ENCODE assay signal across 16 cellular contexts in the genomic region with DNA sequence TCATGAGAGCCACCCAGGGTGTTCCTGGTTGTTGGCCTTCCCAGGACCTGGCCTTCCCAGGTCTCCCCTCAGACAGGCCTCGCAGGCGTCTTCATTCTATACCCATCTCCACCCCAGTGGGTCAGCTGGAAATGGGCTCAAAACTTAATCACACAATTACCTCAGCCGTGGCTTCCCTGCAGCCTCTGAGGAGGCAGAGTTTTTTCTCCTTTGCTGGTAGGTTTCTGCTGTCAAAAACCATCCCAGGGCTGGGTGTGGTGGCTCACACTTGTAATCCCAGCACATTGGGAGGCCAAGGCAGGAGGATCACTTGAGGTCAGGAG.
"Had no signal": no experiment of that assay in that cellular context is flagged by ENCODE, and none has a peak within 500 bp of the region (broad histone marks: within the 10 kb centered on the region; RNA-seq: fewer than 3 reads in every experiment).

No MANE protein-coding gene starts in this region.

- DNase-seq: activated CD8-positive, alpha-beta memory T cell treated with anti-CD3 and anti-CD28 coated beads, Interleukin-2, amount 50 U/mL, for 48 hours; activated naive CD8-positive, alpha-beta T cell treated with anti-CD3 and anti-CD28 coated beads for 36 hours; activated T-cell treated with anti-CD3 and anti-CD28 coated beads, Interleukin-2, amount 50 U/mL, for 4 hours; central memory CD4-positive, alpha-beta T cell; dermis blood vessel endothelial cell; effector CD8-positive, alpha-beta T cell; foreskin melanocyte; natural killer cell; stimulated activated CD4-positive, alpha-beta T cell treated with anti-CD3 and anti-CD28 coated beads, Interleukin-4, amount 100 ng/mL, for 24 hours; stimulated activated naive CD8-positive, alpha-beta T cell treated with anti-CD3 and anti-CD28 coated beads, Interleukin-15, Interleukin-2, amounts not matched to agents 100 U/mL and 50 U/mL, for 24 hours; T-helper 9 cell; upper lobe of right lung had no signal

- H3K4me3 Mint-ChIP-seq: activated naive CD8-positive, alpha-beta T cell treated with anti-CD3 and anti-CD28 coated beads for 36 hours; activated T-cell treated with anti-CD3 and anti-CD28 coated beads, Interleukin-2, amount 50 U/mL, for 4 hours; immature natural killer cell; mesothelial cell of epicardium; natural killer cell had no signal

- H3K27me3 Mint-ChIP-seq: activated naive CD8-positive, alpha-beta T cell treated with anti-CD3 and anti-CD28 coated beads for 36 hours; progenitor cell of endocrine pancreas had no signal

- H3K27ac Mint-ChIP-seq: activated naive CD8-positive, alpha-beta T cell treated with anti-CD3 and anti-CD28 coated beads for 36 hours; mesothelial cell of epicardium; natural killer cell; progenitor cell of endocrine pancreas had no signal

- H3K9me3 ChIP-seq: upper lobe of right lung had no signal

- H3K36me3 Mint-ChIP-seq: activated naive CD8-positive, alpha-beta T cell treated with anti-CD3 and anti-CD28 coated beads for 36 hours; mesothelial cell of epicardium; natural killer cell had no signal

- H3K4me1 ChIP-seq: upper lobe of right lung had no signal

- H3K36me3 ChIP-seq: upper lobe of right lung had no signal

- H3K4me3 ChIP-seq: lung, upper lobe of right lung had no signal

- H3K27ac ChIP-seq: upper lobe of right lung had no signal

- H3K4me1 Mint-ChIP-seq: immature natural killer cell, natural killer cell had no signal

- H3K27me3 ChIP-seq: upper lobe of right lung had no signal

- H3K9me3 Mint-ChIP-seq: activated naive CD8-positive, alpha-beta T cell treated with anti-CD3 and anti-CD28 coated beads for 36 hours; activated T-cell treated with anti-CD3 and anti-CD28 coated beads, Interleukin-2, amount 50 U/mL, for 4 hours; immature natural killer cell; mesothelial cell of epicardium; natural killer cell had no signal
